16 cellular contexts compared by ENCODE assay signal in the genomic region with DNA sequence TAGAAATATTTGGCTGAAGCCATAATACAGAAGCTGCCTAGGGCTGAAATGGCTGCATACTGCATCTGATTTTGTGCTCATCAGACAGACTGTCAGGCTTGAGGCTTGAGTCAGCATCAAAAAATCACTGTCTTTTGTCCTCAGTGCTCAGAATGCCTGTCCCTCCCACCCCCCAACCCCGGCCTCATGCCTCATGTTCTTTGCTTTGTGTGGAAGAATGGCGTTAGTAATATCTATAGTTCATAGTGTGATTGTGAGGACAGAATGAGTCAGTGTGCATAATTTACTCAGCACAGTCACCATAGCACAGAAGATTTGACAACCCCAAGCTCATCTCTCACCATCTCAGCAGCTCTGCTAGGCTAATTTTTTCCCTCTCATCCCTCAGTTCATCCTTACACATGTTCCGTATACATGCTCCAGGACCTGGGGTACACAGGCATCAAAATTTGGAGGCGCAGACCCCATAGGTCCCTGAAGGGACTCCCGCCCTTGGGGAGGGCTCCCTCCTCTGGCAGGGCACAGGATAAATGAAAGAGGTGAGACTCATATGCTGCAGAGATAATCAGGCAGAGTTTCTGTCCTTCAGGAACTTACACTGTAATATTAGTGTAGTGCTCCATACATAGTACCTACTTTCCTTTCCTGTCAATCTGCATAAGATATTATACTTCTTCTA.
A peak's percentile ranks its signal among the peaks of the same experiment; 100 is the strongest.
DNase-seq lines count a peak whose midpoint lies in the region; ATAC-seq and TF ChIP-seq lines count a peak whose summit lies in the region.
"Had no signal": no experiment of that assay in that cellular context is flagged by ENCODE, and none has a peak within 500 bp of the region (broad histone marks: within the 10 kb centered on the region; RNA-seq: fewer than 3 reads in every experiment).

No MANE protein-coding gene starts in this region.

- H3K4me3 Mint-ChIP-seq in activated CD4-positive, alpha-beta T cell treated with anti-CD3 and anti-CD28 coated beads, Interleukin-2, amount 10 ng/mL, durations not matched to agents 24 days and 14 days, result no peak overlapping the region
- H3K4me3 Mint-ChIP-seq in activated T-helper 17 cell treated with anti-CD3 and anti-CD28 coated beads, Interleukin-2, amount 50 U/mL, for 72 hours, result no peak overlapping the region
- H3K4me3 Mint-ChIP-seq in Calu3 (ENCODE audit: low read depth, unreplicated experiment), result no peak overlapping the region

- no CpG with 5 or more reads among the region's 5 CpGs for WGBS in neuronal stem cell (ENCODE audit: extremely low coverage in 2 of 2, insufficient read length in 2 of 2, insufficient replicate concordance in 1 of 2), 2 donors

- H4K8ac ChIP-seq in neuronal stem cell (ENCODE audit: low read depth, low read length), result no peak overlapping the region

- H3K4me1 ChIP-seq in neuronal stem cell (ENCODE audit: control insufficient read depth in 2 of 2, insufficient read depth in 1 of 2, low read depth in 1 of 2, low read length in 2 of 2) (peaks cover 6 to 8% of the 10 kb centered on the region in 2 donors), left lung (no peaks in the 10 kb centered on the region)
- H3K4me1 ChIP-seq: esophagus squamous epithelium, suprapubic skin had no signal

- H3K27ac ChIP-seq in neuronal stem cell (replicated peaks; ENCODE audit: low read length), result no peak overlapping the region
- H3K27ac ChIP-seq in left lung, result no peak overlapping the region
- H3K27ac ChIP-seq: esophagus squamous epithelium, neutrophil, suprapubic skin had no signal

- no peak overlapping the region for H3K4me2 ChIP-seq in neuronal stem cell (ENCODE audit: insufficient read depth, low read length, poor library complexity, severe bottlenecking)

- ATAC-seq in HG02852 (IDR thresholded peaks at IDR 0.05; ENCODE audit: unreplicated experiment) (peak; percentile 68), left lung (no peak), GM18502 (IDR thresholded peaks at IDR 0.05; ENCODE audit: poor library complexity, unreplicated experiment) (no peak)
- peak; percentile 94 for ATAC-seq in activated T-helper 17 cell treated with anti-CD3 and anti-CD28 coated beads, Interleukin-2, amount 50 U/mL, for 72 hours (replicated peaks)

- H3K4me3 ChIP-seq in neuronal stem cell (ENCODE audit: low read length in 2 of 2) (no peak overlapping the region), left lung (no peak overlapping the region)
- H3K4me3 ChIP-seq: esophagus squamous epithelium, suprapubic skin had no signal

- H3K36me3 Mint-ChIP-seq in activated CD4-positive, alpha-beta T cell treated with anti-CD3 and anti-CD28 coated beads, Interleukin-2, amount 10 ng/mL, durations not matched to agents 24 days and 14 days (ENCODE audit: low read depth), result no peaks in the 10 kb centered on the region
- no peaks in the 10 kb centered on the region for H3K36me3 Mint-ChIP-seq in activated T-helper 17 cell treated with anti-CD3 and anti-CD28 coated beads, Interleukin-2, amount 50 U/mL, for 72 hours (ENCODE audit: low read depth)
- no peaks in the 10 kb centered on the region for H3K36me3 Mint-ChIP-seq in Calu3 (ENCODE audit: insufficient read depth, unreplicated experiment)

- no peak overlapping the region for H4K91ac ChIP-seq in neuronal stem cell (ENCODE audit: low read depth, low read length, poor library complexity)

- no peak overlapping the region for H2BK5ac ChIP-seq in neuronal stem cell (ENCODE audit: low read length)

- H3K27me3 ChIP-seq in neuronal stem cell (ENCODE audit: control insufficient read depth in 3 of 3, insufficient read depth in 3 of 3, low read depth in 1 of 3, low read length in 3 of 3) (no peaks in the 10 kb centered on the region), left lung (no peaks in the 10 kb centered on the region)
- H3K27me3 ChIP-seq: esophagus squamous epithelium, neutrophil, suprapubic skin had no signal

- intact Hi-C loops in activated CD4-positive, alpha-beta T cell treated with anti-CD3 and anti-CD28 coated beads, Interleukin-2, amount 10 ng/mL, durations not matched to agents 24 days and 14 days (cut with micrococcal nuclease), result no loop called here
- intact Hi-C loops in Calu3 (cut with micrococcal nuclease; ENCODE audit: unreplicated experiment), result no loop called here
- intact Hi-C loops in left lung (cut with DNase I), result no loop called here

- no peak overlapping the region for H2BK120ac ChIP-seq in neuronal stem cell (ENCODE audit: low read depth, low read length)

- CTCF ChIA-PET in Calu3 (lab: Charles Lee), result interaction anchor here (0.6 kb wide), 1 partner anchor 293 kb away, joined by 4 read pairs; no protein-coding TSS in a partner anchor

- no TSS peak for BruUV-seq in Calu3 (replicated peaks; lab: Mats Ljungman, UMichigan)

- H3K27ac Mint-ChIP-seq in activated CD4-positive, alpha-beta T cell treated with anti-CD3 and anti-CD28 coated beads, Interleukin-2, amount 10 ng/mL, durations not matched to agents 24 days and 14 days, result no peak overlapping the region
- peak overlapping the region; percentile 43 for H3K27ac Mint-ChIP-seq in activated T-helper 17 cell treated with anti-CD3 and anti-CD28 coated beads, Interleukin-2, amount 50 U/mL, for 72 hours
- no peak overlapping the region for H3K27ac Mint-ChIP-seq in Calu3 (ENCODE audit: unreplicated experiment)

- H3K27me3 Mint-ChIP-seq in activated CD4-positive, alpha-beta T cell treated with anti-CD3 and anti-CD28 coated beads, Interleukin-2, amount 10 ng/mL, durations not matched to agents 24 days and 14 days, result no peaks in the 10 kb centered on the region
- no peaks in the 10 kb centered on the region for H3K27me3 Mint-ChIP-seq in activated T-helper 17 cell treated with anti-CD3 and anti-CD28 coated beads, Interleukin-2, amount 50 U/mL, for 72 hours
- H3K27me3 Mint-ChIP-seq in Calu3 (ENCODE audit: unreplicated experiment), result no peaks in the 10 kb centered on the region

- no peak overlapping the region for H3K14ac ChIP-seq in neuronal stem cell (ENCODE audit: low read length)

- H3K9me3 Mint-ChIP-seq in activated CD4-positive, alpha-beta T cell treated with anti-CD3 and anti-CD28 coated beads, Interleukin-2, amount 10 ng/mL, durations not matched to agents 24 days and 14 days, result no peaks in the 10 kb centered on the region
- H3K9me3 Mint-ChIP-seq in activated T-helper 17 cell treated with anti-CD3 and anti-CD28 coated beads, Interleukin-2, amount 50 U/mL, for 72 hours, result no peaks in the 10 kb centered on the region
- peaks cover 7% of the 10 kb centered on the region for H3K9me3 Mint-ChIP-seq in Calu3 (ENCODE audit: low read depth, unreplicated experiment)

- H3K18ac ChIP-seq in neuronal stem cell (ENCODE audit: low read length), result no peak overlapping the region

- no peak overlapping the region for H2BK15ac ChIP-seq in neuronal stem cell (ENCODE audit: low read length)

- no peak overlapping the region for H3K4ac ChIP-seq in neuronal stem cell (ENCODE audit: low read length)

- no peak for TF ChIP-seq CTCF in Calu3 (IDR thresholded peaks at IDR 0.05; ENCODE audit: unreplicated experiment)
- no peak for TF ChIP-seq CTCF in left lung (IDR thresholded peaks at IDR 0.05)

- no peak overlapping the region for H3K23ac ChIP-seq in neuronal stem cell (ENCODE audit: low read depth, low read length, poor library complexity)

- peak; percentile 7 for DNase-seq in activated CD4-positive, alpha-beta T cell treated with anti-CD3 and anti-CD28 coated beads for 48 hours
- DNase-seq in activated CD4-positive, alpha-beta T cell treated with anti-CD3 and anti-CD28 coated beads, Interleukin-2, amount 10 ng/mL, durations not matched to agents 24 days and 14 days, result no peak
- DNase-seq in neuronal stem cell (ENCODE audit: low spot score), result no peak
- no peak for DNase-seq in Calu3
- DNase-seq in left lung, result no peak
- DNase-seq: activated CD4-positive, alpha-beta T cell treated with anti-CD3 and anti-CD28 coated beads for 4 hours; esophagus squamous epithelium; KBM-7; kidney; SHP77 treated with DMSO at 0.1 percent for 48 hours; stimulated activated CD4-positive, alpha-beta T cell treated with anti-CD3 and anti-CD28 coated beads, Interleukin-4, amount 100 ng/mL, for 24 hours had no signal

- no peak overlapping the region for H3K9ac ChIP-seq in neuronal stem cell (ENCODE audit: low read depth, low read length, poor library complexity)

- H2AFZ ChIP-seq in neuronal stem cell (ENCODE audit: low read length), result peak overlapping the region; percentile 56

- H3K9me3 ChIP-seq in neuronal stem cell (replicated peaks in 1 of 2; ENCODE audit: control insufficient read depth in 2 of 2, insufficient read depth in 1 of 2, low read depth in 1 of 2, low read length in 2 of 2), result no peaks in the 10 kb centered on the region
- H3K9me3 ChIP-seq in left lung, result no peaks in the 10 kb centered on the region
- H3K9me3 ChIP-seq: esophagus squamous epithelium, neutrophil, suprapubic skin had no signal

- H3K79me1 ChIP-seq in neuronal stem cell (ENCODE audit: low read depth, low read length), result no peaks in the 10 kb centered on the region

- no peaks in the 10 kb centered on the region for H3K36me3 ChIP-seq in neuronal stem cell (replicated peaks in 1 of 2; ENCODE audit: control insufficient read depth in 2 of 2, insufficient read depth in 2 of 2, low read length in 2 of 2)
- no peaks in the 10 kb centered on the region for H3K36me3 ChIP-seq in left lung
- H3K36me3 ChIP-seq: esophagus squamous epithelium, neutrophil, suprapubic skin had no signal

- H2AK5ac ChIP-seq in neuronal stem cell (ENCODE audit: low read depth, low read length), result no peak overlapping the region

- H3K4me1 Mint-ChIP-seq in activated CD4-positive, alpha-beta T cell treated with anti-CD3 and anti-CD28 coated beads, Interleukin-2, amount 10 ng/mL, durations not matched to agents 24 days and 14 days, result no peaks in the 10 kb centered on the region
- peaks cover 6% of the 10 kb centered on the region for H3K4me1 Mint-ChIP-seq in activated T-helper 17 cell treated with anti-CD3 and anti-CD28 coated beads, Interleukin-2, amount 50 U/mL, for 72 hours
- H3K4me1 Mint-ChIP-seq in Calu3 (ENCODE audit: low read depth, unreplicated experiment), result no peaks in the 10 kb centered on the region

- H2BK12ac ChIP-seq in neuronal stem cell (ENCODE audit: low read length), result no peak overlapping the region

Comparison
In these comparisons a context has a peak if more than half of its experiments do, and no peak if none do; other contexts are left out.
1. ATAC-seq: peak in HG02852 (single experiment) and activated T-helper 17 cell treated with anti-CD3 and anti-CD28 coated beads, Interleukin-2, amount 50 U/mL, for 72 hours (single experiment); none in left lung (single experiment) and GM18502 (single experiment).